In genomic region chr12:103930787-103931536, GRCh38 we compare ENCODE assay signal across 8 cellular contexts. TPM values are rescaled to one million over a fixed set of nuclear protein-coding genes. Genes with fewer than 3 reads are reported as not detected.
DNase-seq lines count a peak whose midpoint lies in the region; ATAC-seq and TF ChIP-seq lines count a peak whose summit lies in the region.

No MANE protein-coding gene starts in this region.

- intact Hi-C loops in activated T-helper 2 cell treated with anti-CD3 and anti-CD28 coated beads, Interferon-gamma antibody, Interleukin-2, Interleukin-4, amounts not matched to agents 10 μg/mL and 5 μg/mL and 100 μg/mL, durations not matched to agents 14 hours and 24 hours and 36 hours (cut with micrococcal nuclease): loop anchor here (1.0 to 2.0 kb wide), 6 partner anchors 16 to 1400 kb away; partner anchors contain the start of genes C12orf75, HCFC2 and NT5DC3
- intact Hi-C loops in aorta (cut with DNase I): loop anchor here in 1 of 2 donors (10.0 kb wide), 1 partner anchor 46 kb away; no protein-coding TSS in a partner anchor

- TF ChIP-seq EP300 in gastroesophageal sphincter (IDR thresholded peaks at IDR 0.05): no peak

- peaks cover 67% of the 10 kb centered on the region for H3K36me3 Mint-ChIP-seq in activated T-helper 2 cell treated with anti-CD3 and anti-CD28 coated beads, Interferon-gamma antibody, Interleukin-2, Interleukin-4, amounts not matched to agents 10 μg/mL and 5 μg/mL and 100 μg/mL, durations not matched to agents 14 hours and 24 hours and 36 hours (ENCODE audit: low read depth)
- peaks cover 36% of the 10 kb centered on the region for H3K36me3 Mint-ChIP-seq in neural progenitor cell

- H2AFZ ChIP-seq in MM.1S (ENCODE audit: low read length): 0 out of 2 replicates have a peak overlapping the region, but pooled peaks have one; percentile 1
- peak overlapping the region; percentile 12 for H2AFZ ChIP-seq in neural progenitor cell (replicated peaks)

- H3K9me2 ChIP-seq in MM.1S (replicated peaks; ENCODE audit: insufficient read depth, low read length): no peaks in the 10 kb centered on the region

- no peak for ATAC-seq in gastroesophageal sphincter
- no peak for ATAC-seq in aorta (ENCODE audit: low FRiP score)
- no peak for ATAC-seq in HG03571 (IDR thresholded peaks at IDR 0.05; ENCODE audit: unreplicated experiment)
- no peak for ATAC-seq in GM18520 (IDR thresholded peaks at IDR 0.05; ENCODE audit: unreplicated experiment)

- no peaks in the 10 kb centered on the region for H3K9me3 Mint-ChIP-seq in activated T-helper 2 cell treated with anti-CD3 and anti-CD28 coated beads, Interferon-gamma antibody, Interleukin-2, Interleukin-4, amounts not matched to agents 10 μg/mL and 5 μg/mL and 100 μg/mL, durations not matched to agents 14 hours and 24 hours and 36 hours
- no peaks in the 10 kb centered on the region for H3K9me3 Mint-ChIP-seq in neural progenitor cell

- H3K9me3 ChIP-seq in MM.1S (replicated peaks; ENCODE audit: insufficient read depth, low read length): no peaks in the 10 kb centered on the region
- no peaks in the 10 kb centered on the region for H3K9me3 ChIP-seq in gastroesophageal sphincter
- H3K9me3 ChIP-seq in neural progenitor cell (ENCODE audit: low read depth): no peaks in the 10 kb centered on the region
- H3K9me3 ChIP-seq in aorta (ENCODE audit: control insufficient read depth, low read length): no peaks in the 10 kb centered on the region

- H3K27ac Mint-ChIP-seq in activated T-helper 2 cell treated with anti-CD3 and anti-CD28 coated beads, Interferon-gamma antibody, Interleukin-2, Interleukin-4, amounts not matched to agents 10 μg/mL and 5 μg/mL and 100 μg/mL, durations not matched to agents 14 hours and 24 hours and 36 hours: peak overlapping the region; percentile 100
- peak overlapping the region; percentile 99 for H3K27ac Mint-ChIP-seq in neural progenitor cell

- peaks cover 52% of the 10 kb centered on the region for H3K4me1 ChIP-seq in MM.1S (ENCODE audit: low read length)
- H3K4me1 ChIP-seq in gastroesophageal sphincter: peaks cover 5 to 64% (median 9%) of the 10 kb centered on the region in 3 donors
- peaks cover 27% of the 10 kb centered on the region for H3K4me1 ChIP-seq in neural progenitor cell
- H3K4me1 ChIP-seq in aorta (ENCODE audit: control insufficient read depth in 1 of 2, insufficient read depth in 2 of 2, low read length in 2 of 2): peaks cover 0 to 6% of the 10 kb centered on the region in 2 donors

- H3K4me3 ChIP-seq in MM.1S (ENCODE audit: low read length) (peak overlapping the region; percentile 84), gastroesophageal sphincter (peak overlapping the region; percentile 63 to 75), neural progenitor cell (peak overlapping the region; percentile 59), aorta (ENCODE audit: low read length in 2 of 2) (peak overlapping the region; percentile 78 to 80)

- peaks cover 47% of the 10 kb centered on the region for H3K4me1 Mint-ChIP-seq in activated T-helper 2 cell treated with anti-CD3 and anti-CD28 coated beads, Interferon-gamma antibody, Interleukin-2, Interleukin-4, amounts not matched to agents 10 μg/mL and 5 μg/mL and 100 μg/mL, durations not matched to agents 14 hours and 24 hours and 36 hours (ENCODE audit: low read depth)
- H3K4me1 Mint-ChIP-seq in neural progenitor cell: peaks cover 47% of the 10 kb centered on the region

- H3K4me2 ChIP-seq in MM.1S (ENCODE audit: low read depth, low read length): peak overlapping the region; percentile 94
- H3K4me2 ChIP-seq in neural progenitor cell: peak overlapping the region; percentile 100

- TF ChIP-seq POLR2A in gastroesophageal sphincter (IDR thresholded peaks at IDR 0.05): no peak

- H3K27me3 ChIP-seq in MM.1S (replicated peaks; ENCODE audit: insufficient read depth, low read length) (no peaks in the 10 kb centered on the region), gastroesophageal sphincter (no peaks in the 10 kb centered on the region), neural progenitor cell (no peaks in the 10 kb centered on the region), aorta (ENCODE audit: control insufficient read depth in 1 of 2, insufficient read depth in 2 of 2, low read length in 1 of 2) (no peaks in the 10 kb centered on the region)

- peaks cover 32% of the 10 kb centered on the region for H4K20me1 ChIP-seq in MM.1S (ENCODE audit: insufficient read depth, low read length)
- H4K20me1 ChIP-seq in neural progenitor cell (ENCODE audit: low read depth): peaks cover 47% of the 10 kb centered on the region

- 0 to 2% methylated on average over 9 to 15 of the region's 32 CpGs for WGBS in gastroesophageal sphincter (ENCODE audit: low coverage in 1 of 2), 2 donors
- 0 to 1% methylated on average over 27 to 32 of the region's 32 CpGs for WGBS in aorta, 2 donors

- H3K9ac ChIP-seq in MM.1S (ENCODE audit: low read length) (peak overlapping the region; percentile 98), neural progenitor cell (peak overlapping the region; percentile 82)

- DNase-seq in Daoy (ENCODE audit: low read depth) (peak; percentile 29), MM.1S (peak; percentile 37), neural progenitor cell (ENCODE audit: low spot score) (peak; percentile 60), aorta (peak; percentile 59 to 76)
- no peak for DNase-seq in activated T-helper 2 cell treated with anti-CD3 and anti-CD28 coated beads, Interferon-gamma antibody, Interleukin-2, Interleukin-4, amounts not matched to agents 10 μg/mL and 5 μg/mL and 100 μg/mL, durations not matched to agents 14 hours and 24 hours and 36 hours (ENCODE audit: low spot score)

- H3K27me3 Mint-ChIP-seq in activated T-helper 2 cell treated with anti-CD3 and anti-CD28 coated beads, Interferon-gamma antibody, Interleukin-2, Interleukin-4, amounts not matched to agents 10 μg/mL and 5 μg/mL and 100 μg/mL, durations not matched to agents 14 hours and 24 hours and 36 hours (ENCODE audit: low read depth): no peaks in the 10 kb centered on the region
- peaks cover 15% of the 10 kb centered on the region for H3K27me3 Mint-ChIP-seq in neural progenitor cell (ENCODE audit: insufficient read depth, low read depth)

- H3K36me3 ChIP-seq in MM.1S (replicated peaks; ENCODE audit: insufficient read depth, low read length) (peaks cover 26% of the 10 kb centered on the region; the same call in 1 of the 2 replicates), gastroesophageal sphincter (peaks cover 0 to 39% of the 10 kb centered on the region in 2 donors), neural progenitor cell (peaks cover 16% of the 10 kb centered on the region), aorta (ENCODE audit: control insufficient read depth in 1 of 2, insufficient read depth in 2 of 2, low read length in 1 of 2) (peaks cover 0 to 3% of the 10 kb centered on the region in 2 donors)

- H3K79me2 ChIP-seq in MM.1S (ENCODE audit: low read length) (peaks cover 61% of the 10 kb centered on the region), neural progenitor cell (ENCODE audit: low read depth) (peaks cover 63% of the 10 kb centered on the region)

- TF ChIP-seq CTCF in MM.1S (IDR thresholded peaks at IDR 0.05; ENCODE audit: low read length) (no peak), gastroesophageal sphincter (IDR thresholded peaks at IDR 0.05) (no peak), neural progenitor cell (IDR thresholded peaks at IDR 0.05) (no peak)

- H3K4me3 Mint-ChIP-seq in activated T-helper 2 cell treated with anti-CD3 and anti-CD28 coated beads, Interferon-gamma antibody, Interleukin-2, Interleukin-4, amounts not matched to agents 10 μg/mL and 5 μg/mL and 100 μg/mL, durations not matched to agents 14 hours and 24 hours and 36 hours (ENCODE audit: low read depth): peak overlapping the region; percentile 86
- H3K4me3 Mint-ChIP-seq in neural progenitor cell: peak overlapping the region; percentile 92

- H3F3A ChIP-seq in MM.1S (ENCODE audit: insufficient read depth, low read length) (peaks cover 41% of the 10 kb centered on the region), neural progenitor cell (ENCODE audit: low read depth) (peaks cover 17% of the 10 kb centered on the region)

- H3K27ac ChIP-seq in MM.1S (ENCODE audit: low read length): peak overlapping the region; percentile 76
- peak overlapping the region; percentile 76 to 92 (median 90) for H3K27ac ChIP-seq in gastroesophageal sphincter
- H3K27ac ChIP-seq in neural progenitor cell: peak overlapping the region; percentile 73
- peak overlapping the region; percentile 10 to 65 for H3K27ac ChIP-seq in aorta (ENCODE audit: low read depth in 1 of 2, low read length in 2 of 2)

RNA-seq across cellular contexts. Expression of gene HSP90B1, which starts 0.8 kb away (rescaled TPM):
- total RNA-seq in Daoy (2014; rRNA removed; shearing (Covaris generic)): 840 and 1,074 TPM in 2 replicates
- total RNA-seq in activated T-helper 2 cell treated with anti-CD3 and anti-CD28 coated beads, Interferon-gamma antibody, Interleukin-2, Interleukin-4, amounts not matched to agents 10 μg/mL and 5 μg/mL and 100 μg/mL, durations not matched to agents 14 hours and 24 hours and 36 hours: 615 and 617 TPM in 2 replicates
- total RNA-seq in gastroesophageal sphincter: 100 to 1,000 TPM; 137 to 334 (median 231) TPM
- 384 and 588 TPM in 2 replicates for total RNA-seq in neural progenitor cell (ENCODE audit: low replicate concordance)
- total RNA-seq in aorta: 100 to 1,000 TPM; 641 to 818 TPM
- 100 to 1,000 TPM; 458 to 512 TPM for polyA plus RNA-seq in aorta

RNA-seq across cellular contexts. Expression of gene TDG, which starts 34.7 kb away (rescaled TPM):
- total RNA-seq in Daoy (2014; rRNA removed; shearing (Covaris generic)): 35.2 and 42.0 TPM in 2 replicates
- total RNA-seq in activated T-helper 2 cell treated with anti-CD3 and anti-CD28 coated beads, Interferon-gamma antibody, Interleukin-2, Interleukin-4, amounts not matched to agents 10 μg/mL and 5 μg/mL and 100 μg/mL, durations not matched to agents 14 hours and 24 hours and 36 hours: 76.6 and 77.3 TPM in 2 replicates
- total RNA-seq in gastroesophageal sphincter (10 to 100 TPM; 12.5 to 30.4 (median 21.3) TPM), neural progenitor cell (ENCODE audit: low replicate concordance) (60.2 and 88.1 TPM in 2 replicates), aorta (10 to 100 TPM; 20.4 to 22.2 TPM)
- polyA plus RNA-seq in aorta: 1 to 10 TPM; 6.8 to 8.9 TPM

Comparison
In these comparisons a context has a peak if more than half of its experiments do, and no peak if none do; other contexts are left out.
1. H3K27ac ChIP-seq: peak in every context shown above with its lines; median percentile 90 in gastroesophageal sphincter; 76 in MM.1S; 73 in neural progenitor cell; 38 in aorta.